38 cellular contexts compared by ENCODE assay signal in genomic region chr6:166366921-166367320, GRCh38. TPM values are rescaled to one million over a fixed set of nuclear protein-coding genes. Genes with fewer than 3 reads are reported as not detected.
"Had no signal": no experiment of that assay in that cellular context is flagged by ENCODE, and none has a peak within 500 bp of the region (broad histone marks: within the 10 kb centered on the region; RNA-seq: fewer than 3 reads in every experiment).

No MANE protein-coding gene starts in this region.

- ATAC-seq: activated CD4-positive, CD25-positive, alpha-beta regulatory T cell treated with anti-CD3 and anti-CD28 coated beads, Interleukin-2, amount 50 U/mL, for 24 hours; activated naive CD8-positive, alpha-beta T cell treated with anti-CD3 and anti-CD28 coated beads, Interleukin-2, amount 50 U/mL, for 24 hours; left lobe of liver; naive thymus-derived CD4-positive, alpha-beta T cell; pancreas; stimulated activated naive B cell treated with anti-CD40 and anti-IgM and Interleukin-4, amounts not matched to agents 10 μg/mL and 1 μg/mL and 100 μg/mL, for 72 hours had no signal

- DNase-seq: activated CD4-positive, alpha-beta memory T cell treated with anti-CD3 and anti-CD28 coated beads, Interleukin-2, amount 10 ng/mL, durations not matched to agents 7 days and 5 days; activated CD4-positive, alpha-beta T cell treated with anti-CD3 and anti-CD28 coated beads, Interleukin-2, amount 10 ng/mL, durations not matched to agents 24 days and 14 days; activated CD8-positive, alpha-beta memory T cell treated with anti-CD3 and anti-CD28 coated beads, Interleukin-2, amount 50 U/mL, for 48 hours; activated naive CD8-positive, alpha-beta T cell treated with anti-CD3 and anti-CD28 coated beads, Interleukin-2, amount 50 U/mL, for 24 hours; activated T-cell treated with anti-CD3 and anti-CD28 coated beads, Interleukin-2, amount 50 U/mL, for 24 hours; effector CD8-positive, alpha-beta T cell; esophagus squamous epithelium; foreskin melanocyte; mesendoderm; naive thymus-derived CD4-positive, alpha-beta T cell; nucleus accumbens; pancreas; retina; stimulated activated CD4-positive, alpha-beta T cell treated with anti-CD3 and anti-CD28 coated beads, Interleukin-15, amount 100 ng/mL, for 24 hours; stimulated activated CD4-positive, alpha-beta T cell treated with anti-CD3 and anti-CD28 coated beads, Interleukin-2, amount 100 ng/mL, for 24 hours; stimulated activated naive B cell treated with anti-CD40 and anti-IgM and Interleukin-4, amounts not matched to agents 10 μg/mL and 1 μg/mL and 100 μg/mL, for 72 hours; stomach; SW 1271; T-helper 9 cell; thyroid gland; upper lobe of left lung had no signal

- H3K4me1 Mint-ChIP-seq: activated naive CD8-positive, alpha-beta T cell treated with anti-CD3 and anti-CD28 coated beads, Interleukin-2, amount 50 U/mL, for 24 hours; naive thymus-derived CD4-positive, alpha-beta T cell; stimulated activated naive B cell treated with anti-CD40 and anti-IgM and Interleukin-4, amounts not matched to agents 10 μg/mL and 1 μg/mL and 100 μg/mL, for 72 hours had no signal

- FAIRE-seq: bronchial epithelial cell, colon, endometrium, pancreas, TTC549 had no signal

- H3K27ac Mint-ChIP-seq: activated CD4-positive, alpha-beta memory T cell treated with anti-CD3 and anti-CD28 coated beads, Interleukin-2, amount 10 ng/mL, durations not matched to agents 7 days and 5 days; activated CD4-positive, alpha-beta T cell treated with anti-CD3 and anti-CD28 coated beads, Interleukin-2, amount 10 ng/mL, durations not matched to agents 24 days and 14 days; activated naive CD4-positive, alpha-beta T cell treated with anti-CD3 and anti-CD28 coated beads, Interleukin-2, amount 50 U/mL, for 24 hours; activated naive CD8-positive, alpha-beta T cell treated with anti-CD3 and anti-CD28 coated beads, Interleukin-2, amount 50 U/mL, for 24 hours; activated T-cell treated with anti-CD3 and anti-CD28 coated beads, Interleukin-2, amount 50 U/mL, for 24 hours; naive thymus-derived CD4-positive, alpha-beta T cell; stimulated activated naive B cell treated with anti-CD40 and anti-IgM and Interleukin-4, amounts not matched to agents 10 μg/mL and 1 μg/mL and 100 μg/mL, for 72 hours; T-helper 1 cell treated with Interleukin-12 subunit alpha and Interleukin-12 subunit beta and Interleukin-4 antibody, amounts not matched to agents 30 μg/mL and 1 μg/mL, for 36 hours had no signal

- H3K9me3 Mint-ChIP-seq: activated CD4-positive, alpha-beta memory T cell treated with anti-CD3 and anti-CD28 coated beads, Interleukin-2, amount 10 ng/mL, durations not matched to agents 7 days and 5 days; activated CD4-positive, alpha-beta T cell treated with anti-CD3 and anti-CD28 coated beads, Interleukin-2, amount 10 ng/mL, durations not matched to agents 24 days and 14 days; activated naive CD4-positive, alpha-beta T cell treated with anti-CD3 and anti-CD28 coated beads, Interleukin-2, amount 50 U/mL, for 24 hours; activated naive CD8-positive, alpha-beta T cell treated with anti-CD3 and anti-CD28 coated beads, Interleukin-2, amount 50 U/mL, for 24 hours; activated T-cell treated with anti-CD3 and anti-CD28 coated beads, Interleukin-2, amount 50 U/mL, for 24 hours; naive thymus-derived CD4-positive, alpha-beta T cell; stimulated activated naive B cell treated with anti-CD40 and anti-IgM and Interleukin-4, amounts not matched to agents 10 μg/mL and 1 μg/mL and 100 μg/mL, for 72 hours; T-helper 1 cell treated with Interleukin-12 subunit alpha and Interleukin-12 subunit beta and Interleukin-4 antibody, amounts not matched to agents 30 μg/mL and 1 μg/mL, for 36 hours had no signal

- H3K4me2 ChIP-seq: hepatocyte had no signal

- H3K27me3 ChIP-seq: esophagus squamous epithelium, hepatocyte, pancreas, stomach, thyroid gland, upper lobe of left lung had no signal

- H3K36me3 ChIP-seq: prostate gland had no signal

- H2AFZ ChIP-seq: hepatocyte had no signal

- H3K79me2 ChIP-seq: hepatocyte had no signal

- H3K27ac ChIP-seq: epithelial cell of prostate, esophagus squamous epithelium, hepatocyte, pancreas, prostate gland, stomach, thyroid gland, upper lobe of left lung, VCaP had no signal

- H3K9me3 ChIP-seq: esophagus squamous epithelium, pancreas, prostate gland, stomach, thyroid gland, upper lobe of left lung had no signal

- H3K4me1 ChIP-seq: pancreas, prostate gland, thyroid gland, upper lobe of left lung had no signal

- H3K4me3 Mint-ChIP-seq: activated CD4-positive, alpha-beta memory T cell treated with anti-CD3 and anti-CD28 coated beads, Interleukin-2, amount 10 ng/mL, durations not matched to agents 7 days and 5 days; activated CD4-positive, alpha-beta T cell treated with anti-CD3 and anti-CD28 coated beads, Interleukin-2, amount 10 ng/mL, durations not matched to agents 24 days and 14 days; activated naive CD4-positive, alpha-beta T cell treated with anti-CD3 and anti-CD28 coated beads, Interleukin-2, amount 50 U/mL, for 24 hours; activated naive CD8-positive, alpha-beta T cell treated with anti-CD3 and anti-CD28 coated beads, Interleukin-2, amount 50 U/mL, for 24 hours; activated T-cell treated with anti-CD3 and anti-CD28 coated beads, Interleukin-2, amount 50 U/mL, for 24 hours; naive thymus-derived CD4-positive, alpha-beta T cell; stimulated activated naive B cell treated with anti-CD40 and anti-IgM and Interleukin-4, amounts not matched to agents 10 μg/mL and 1 μg/mL and 100 μg/mL, for 72 hours; T-helper 1 cell treated with Interleukin-12 subunit alpha and Interleukin-12 subunit beta and Interleukin-4 antibody, amounts not matched to agents 30 μg/mL and 1 μg/mL, for 36 hours had no signal

- H3K4me3 ChIP-seq: esophagus squamous epithelium, hepatocyte, lung, pancreas, prostate gland, stomach, thyroid gland, upper lobe of left lung had no signal

- H3K27me3 Mint-ChIP-seq: activated CD4-positive, alpha-beta memory T cell treated with anti-CD3 and anti-CD28 coated beads, Interleukin-2, amount 10 ng/mL, durations not matched to agents 7 days and 5 days; activated CD4-positive, alpha-beta T cell treated with anti-CD3 and anti-CD28 coated beads, Interleukin-2, amount 10 ng/mL, durations not matched to agents 24 days and 14 days; activated naive CD4-positive, alpha-beta T cell treated with anti-CD3 and anti-CD28 coated beads, Interleukin-2, amount 50 U/mL, for 24 hours; activated naive CD8-positive, alpha-beta T cell treated with anti-CD3 and anti-CD28 coated beads, Interleukin-2, amount 50 U/mL, for 24 hours; activated T-cell treated with anti-CD3 and anti-CD28 coated beads, Interleukin-2, amount 50 U/mL, for 24 hours; naive thymus-derived CD4-positive, alpha-beta T cell; stimulated activated naive B cell treated with anti-CD40 and anti-IgM and Interleukin-4, amounts not matched to agents 10 μg/mL and 1 μg/mL and 100 μg/mL, for 72 hours had no signal

RNA-seq across cellular contexts. Expression of gene PRR18, which starts 58.7 kb away (rescaled TPM):
- total RNA-seq: activated CD4-positive, alpha-beta memory T cell treated with anti-CD3 and anti-CD28 coated beads, Interleukin-2, amount 10 ng/mL, durations not matched to agents 7 days and 5 days; activated CD4-positive, alpha-beta T cell treated with anti-CD3 and anti-CD28 coated beads, Interleukin-2, amount 10 ng/mL, durations not matched to agents 24 days and 14 days; dermis microvascular lymphatic vessel endothelial cell; esophagus squamous epithelium; glomerular endothelial cell; mucosa of gallbladder; naive thymus-derived CD4-positive, alpha-beta T cell had no signal
- polyA plus RNA-seq: naive thymus-derived CD4-positive, alpha-beta T cell; neural cell; stomach had no signal
